Comparison of ENCODE assay signal across 26 cellular contexts in genomic region chr2:64786343-64787018, GRCh38.
A peak's percentile ranks its signal among the peaks of the same experiment; 100 is the strongest.
DNase-seq lines count a peak whose midpoint lies in the region; ATAC-seq, FAIRE-seq and TF ChIP-seq lines count a peak whose summit lies in the region.
"Had no signal": no experiment of that assay in that cellular context is flagged by ENCODE, and none has a peak within 500 bp of the region (broad histone marks: within the 10 kb centered on the region; RNA-seq: fewer than 3 reads in every experiment).

No MANE protein-coding gene starts in this region.

- peaks cover 0 to 5% (median 0%) of the 10 kb centered on the region in 5 donors for H3K27me3 Mint-ChIP-seq in naive thymus-derived CD4-positive, alpha-beta T cell

- peaks cover 20 to 25% (median 22%) of the 10 kb centered on the region in 10 experiments for H3K4me1 ChIP-seq in BLaER1 treated with 17β-estradiol and CSF1 and Interleukin-3, amounts not matched to agents 10 nM and 100 nM
- peaks cover 14% of the 10 kb centered on the region for H3K4me1 ChIP-seq in GM12878 (ENCODE audit: control insufficient read depth, insufficient read depth, low read length)
- no peaks in the 10 kb centered on the region for H3K4me1 ChIP-seq in naive thymus-derived CD4-positive, alpha-beta T cell (ENCODE audit: control insufficient read depth in 2 of 2, insufficient read depth in 2 of 2, low read length in 2 of 2)
- H3K4me1 ChIP-seq: BE2C had no signal

- TF ChIP-seq RAD21 in GM12878 (IDR thresholded peaks at IDR 0.05; ENCODE audit: insufficient read depth, low read depth, low read length), result no peak

- H3K36me3 Mint-ChIP-seq in naive thymus-derived CD4-positive, alpha-beta T cell, result no peaks in the 10 kb centered on the region
- H3K36me3 Mint-ChIP-seq: CD4-positive, alpha-beta memory T cell had no signal

- POLR2A ChIA-PET in GM12878 (lab: Charles Lee), result interaction anchor here (0.7 to 1.4 kb wide), 4 partner anchors 15 to 138 kb away, joined by 3 to 8 read pairs (median 4); no protein-coding TSS in a partner anchor
- POLR2A ChIA-PET in naive thymus-derived CD4-positive, alpha-beta T cell (lab: Charles Lee), result interaction anchor here (0.6 to 0.8 kb wide), 2 partner anchors 10 to 131 kb away, joined by 3 read pairs; no protein-coding TSS in a partner anchor

- H4K20me1 ChIP-seq in BLaER1 treated with 17β-estradiol and CSF1 and Interleukin-3, amounts not matched to agents 10 nM and 100 nM, result no peaks in the 10 kb centered on the region
- no peaks in the 10 kb centered on the region for H4K20me1 ChIP-seq in GM12878 (ENCODE audit: control insufficient read depth, insufficient read depth)

- TF ChIP-seq POLR2A in GM12878 (IDR thresholded peaks at IDR 0.05; ENCODE audit: low read depth, low read length), result no peak

- H3K9me3 Mint-ChIP-seq in naive thymus-derived CD4-positive, alpha-beta T cell, result peaks cover 0 to 3% (median 0%) of the 10 kb centered on the region in 11 donors
- H3K9me3 Mint-ChIP-seq: CD4-positive, alpha-beta memory T cell had no signal

- DNase-seq in KBM-7 (peak; percentile 29), GM12878 (ENCODE audit: low read depth, low spot score) (no peak), NOMO-1 treated with DMSO at 0.1 percent for 48 hours (lab: John Stamatoyannopoulos, UW; ENCODE audit: unreplicated experiment) (no peak), ecto neural progenitor cell (ENCODE audit: low spot score) (no peak)
- no peak for DNase-seq in naive thymus-derived CD4-positive, alpha-beta T cell
- no peak for DNase-seq in activated CD4-positive, alpha-beta T cell treated with anti-CD3 and anti-CD28 coated beads, Interleukin-2, amount 50 U/mL, for 48 hours
- DNase-seq: BE2C; Caco-2; CD4-positive, alpha-beta memory T cell; DMS 273 treated with DMSO at 0.1 percent for 48 hours; DMS79 treated with DMSO at 0.1 percent for 48 hours; GOT3; NCI-H1694; NCI-H2081 treated with DMSO at 0.1 percent for 48 hours; NCI-H2171 treated with DMSO at 0.1 percent for 48 hours; NCI-H526 treated with DMSO at 0.1 percent for 48 hours; RPMI8226; SHP77; SW 1271 had no signal

- in situ Hi-C loops in KBM-7 (cut with MboI; ENCODE audit: low pct_unique_long_range_greater_than_20kb, low sequenced_read_pairs) (no loop called here), GM12878 (cut with MboI) (no loop called here)

- CTCF ChIA-PET in GM12878 (lab: Yijun Ruan, JAX), result interaction anchor here (0.7 to 2.9 kb wide), 4 partner anchors 9 to 53 kb away, joined by 3 to 11 read pairs (median 4); no protein-coding TSS in a partner anchor
- CTCF ChIA-PET in naive thymus-derived CD4-positive, alpha-beta T cell (lab: Charles Lee), result interaction anchor here (0.6 to 1.0 kb wide), 2 partner anchors 31 to 73 kb away, joined by 3 to 4 read pairs; no protein-coding TSS in a partner anchor

- no peak overlapping the region for H3K9ac ChIP-seq in BLaER1 treated with 17β-estradiol and CSF1 and Interleukin-3, amounts not matched to agents 10 nM and 100 nM
- H3K9ac ChIP-seq in GM12878 (ENCODE audit: control insufficient read depth, insufficient read depth, low read length), result no peak overlapping the region

- H3K4me3 ChIP-seq in BLaER1 treated with 17β-estradiol and CSF1 and Interleukin-3, amounts not matched to agents 10 nM and 100 nM, result no peak overlapping the region
- no peak overlapping the region for H3K4me3 ChIP-seq in GM12878
- no peak overlapping the region for H3K4me3 ChIP-seq in naive thymus-derived CD4-positive, alpha-beta T cell (ENCODE audit: low read length)
- H3K4me3 ChIP-seq: K562, SK-N-MC had no signal

- H3K9me3 ChIP-seq in BLaER1 treated with 17β-estradiol and CSF1 and Interleukin-3, amounts not matched to agents 10 nM and 100 nM (replicated peaks in 1 of 11), result no peaks in the 10 kb centered on the region; a peak in 1 of 22 replicates
- H3K9me3 ChIP-seq in GM12878 (replicated peaks; ENCODE audit: control insufficient read depth, insufficient read depth, low read length), result no peaks in the 10 kb centered on the region
- H3K9me3 ChIP-seq in naive thymus-derived CD4-positive, alpha-beta T cell (ENCODE audit: control insufficient read depth in 2 of 3, low read length in 3 of 3), result no peaks in the 10 kb centered on the region
- H3K9me3 ChIP-seq: BE2C, Caco-2 had no signal

- no peak overlapping the region; the same call in 1 of the 2 replicates for H2AFZ ChIP-seq in GM12878 (ENCODE audit: control insufficient read depth, low read depth, low read length)

- peaks cover 0 to 4% (median 0%) of the 10 kb centered on the region in 7 donors for H3K4me1 Mint-ChIP-seq in naive thymus-derived CD4-positive, alpha-beta T cell
- H3K4me1 Mint-ChIP-seq: CD4-positive, alpha-beta memory T cell had no signal

- TF ChIP-seq CTCF in GM12878 (IDR thresholded peaks at IDR 0.05 in 2 of 3, conservative IDR thresholded peaks at IDR 0.05 in 1 of 3; ENCODE audit: control insufficient read depth in 2 of 3, extremely low read depth in 1 of 3, insufficient read depth in 1 of 3, low read depth in 3 of 3, low read length in 3 of 3), result no peak

- no peak for TF ChIP-seq EP300 in GM12878 (IDR thresholded peaks at IDR 0.05; ENCODE audit: borderline replicate concordance in 1 of 2, control insufficient read depth in 1 of 2, low read depth in 2 of 2, low read length in 2 of 2)

- H3K27ac Mint-ChIP-seq in naive thymus-derived CD4-positive, alpha-beta T cell, result no peak overlapping the region

- intact Hi-C loops in GM12878 (cut with micrococcal nuclease; ENCODE audit: unreplicated experiment), result no loop called here
- intact Hi-C loops in naive thymus-derived CD4-positive, alpha-beta T cell (cut with micrococcal nuclease), result no loop called here

- peak overlapping the region in 3 of 11 experiments; percentile 3 to 42 (median 32); a peak in 3 of 22 replicates for H3K27ac ChIP-seq in BLaER1 treated with 17β-estradiol and CSF1 and Interleukin-3, amounts not matched to agents 10 nM and 100 nM
- H3K27ac ChIP-seq in GM12878 (ENCODE audit: control insufficient read depth, insufficient read depth), result no peak overlapping the region
- no peak overlapping the region for H3K27ac ChIP-seq in naive thymus-derived CD4-positive, alpha-beta T cell (ENCODE audit: low read depth, low read length)
- H3K27ac ChIP-seq: SK-N-MC had no signal

- no peaks in the 10 kb centered on the region for H3K27me3 ChIP-seq in BLaER1 treated with 17β-estradiol and CSF1 and Interleukin-3, amounts not matched to agents 10 nM and 100 nM
- H3K27me3 ChIP-seq in GM12878 (replicated peaks in 1 of 2; ENCODE audit: control insufficient read depth in 2 of 2, insufficient read depth in 2 of 2, low read length in 1 of 2), result no peaks in the 10 kb centered on the region
- H3K27me3 ChIP-seq in naive thymus-derived CD4-positive, alpha-beta T cell (ENCODE audit: control insufficient read depth in 2 of 2, insufficient read depth in 2 of 2, low read length in 2 of 2), result no peaks in the 10 kb centered on the region
- H3K27me3 ChIP-seq: BE2C had no signal

- BruUV-seq in GM12878 (replicated peaks; lab: Mats Ljungman, UMichigan), result no TSS peak

- SMC1A ChIA-PET in GM12878 (lab: Charles Lee; ENCODE audit: uncharacterized antibody, unreplicated experiment), result interaction anchor here (0.6 to 1.9 kb wide), 5 partner anchors 9 to 740 kb away, joined by 4 to 6 read pairs (median 5); no protein-coding TSS in a partner anchor

- RAD21 ChIA-PET in GM12878 (lab: Charles Lee; ENCODE audit: unreplicated experiment), result interaction anchor here (0.6 to 2.3 kb wide), 10 partner anchors 14 to 179 kb away, joined by 3 to 6 read pairs (median 3); no protein-coding TSS in a partner anchor

- ATAC-seq in GM12878, result peak; percentile 76
- ATAC-seq in naive thymus-derived CD4-positive, alpha-beta T cell, result peak; percentile 32
- no peak for ATAC-seq in GM18511 (IDR thresholded peaks at IDR 0.05; ENCODE audit: unreplicated experiment)
- ATAC-seq: K562, PC-3 had no signal

- no peaks in the 10 kb centered on the region for H3K79me2 ChIP-seq in GM12878 (ENCODE audit: control insufficient read depth, insufficient read depth, low read length)

- H3K36me3 ChIP-seq in BLaER1 treated with 17β-estradiol and CSF1 and Interleukin-3, amounts not matched to agents 10 nM and 100 nM, result no peaks in the 10 kb centered on the region
- no peaks in the 10 kb centered on the region for H3K36me3 ChIP-seq in GM12878 (ENCODE audit: control insufficient read depth in 2 of 2, insufficient read depth in 2 of 2, low read length in 1 of 2)
- H3K36me3 ChIP-seq in naive thymus-derived CD4-positive, alpha-beta T cell (ENCODE audit: control insufficient read depth in 2 of 3, insufficient read depth in 3 of 3, low read length in 3 of 3), result no peaks in the 10 kb centered on the region
- H3K36me3 ChIP-seq: BE2C had no signal

- no peak for FAIRE-seq in GM12878 (lab: Jason Lieb, UNC)
- FAIRE-seq: A204.1, GM12892, K562 had no signal

- no peak overlapping the region for H3K4me3 Mint-ChIP-seq in naive thymus-derived CD4-positive, alpha-beta T cell
- H3K4me3 Mint-ChIP-seq: CD4-positive, alpha-beta memory T cell had no signal

- peak overlapping the region; percentile 35 to 82 (median 72) for H3K4me2 ChIP-seq in BLaER1 treated with 17β-estradiol and CSF1 and Interleukin-3, amounts not matched to agents 10 nM and 100 nM
- no peak overlapping the region for H3K4me2 ChIP-seq in GM12878 (ENCODE audit: control insufficient read depth, insufficient read depth)

TF ChIP-seq in GM12878, 131 proteins besides CTCF, POLR2A, EP300 and RAD21 (continues in another document):
- TF ChIP-seq ETV6 (conservative IDR thresholded peaks at IDR 0.05 in 1 of 2, IDR thresholded peaks at IDR 0.05 in 1 of 2; ENCODE audit: borderline replicate concordance in 1 of 2, low read depth in 1 of 2) (no peak), SPI1 (IDR thresholded peaks at IDR 0.05; ENCODE audit: borderline replicate concordance, insufficient read depth, low read depth, low read length) (peak; percentile 75; the same call in 1 of the 2 replicates), NR2F1 (conservative IDR thresholded peaks at IDR 0.05) (0 out of 2 replicates have a peak, but pooled peaks have one; percentile 33)
